In the genomic region with DNA sequence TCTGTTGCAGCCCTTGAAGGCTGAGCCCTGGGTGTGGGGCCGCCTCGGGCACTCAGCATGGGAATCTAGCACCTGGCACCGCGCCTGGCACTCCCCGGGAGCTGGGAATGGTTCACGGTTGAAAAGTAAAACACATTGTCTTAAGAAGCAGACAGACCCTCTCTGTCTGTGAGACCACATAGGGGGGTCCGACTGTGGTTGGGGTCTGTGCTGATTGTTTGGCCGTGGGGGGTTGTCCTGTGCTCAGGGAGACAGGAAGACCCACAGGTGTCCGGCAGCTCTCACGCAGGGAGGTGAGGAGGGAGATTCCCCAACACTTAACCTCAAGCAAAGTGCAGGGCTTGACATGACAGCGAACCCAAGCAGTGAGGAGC, we compare ENCODE assay signal across 22 cellular contexts.
A peak's percentile ranks its signal among the peaks of the same experiment; 100 is the strongest.
DNase-seq lines count a peak whose midpoint lies in the region; ATAC-seq, FAIRE-seq and TF ChIP-seq lines count a peak whose summit lies in the region.
"Had no signal": no experiment of that assay in that cellular context is flagged by ENCODE, and none has a peak within 500 bp of the region (broad histone marks: within the 10 kb centered on the region; RNA-seq: fewer than 3 reads in every experiment).

No MANE protein-coding gene starts in this region.

- H2BK5ac ChIP-seq in mesendoderm (ENCODE audit: low read length): no peak overlapping the region

- CTCF ChIA-PET in A549 (lab: Yijun Ruan, JAX): interaction anchor here (1.1 kb wide), 1 partner anchor 9 kb away, joined by 4 read pairs; no protein-coding TSS in a partner anchor

- no peaks in the 10 kb centered on the region for H3K79me1 ChIP-seq in mesendoderm (ENCODE audit: low read length)

- TF ChIP-seq POLR2A in A549 (IDR thresholded peaks at IDR 0.05; ENCODE audit: low read length): no peak

- no peaks in the 10 kb centered on the region for H3K79me2 ChIP-seq in mesendoderm (ENCODE audit: control insufficient read depth, insufficient read depth, low read length)

- no peak for TF ChIP-seq RAD21 in A549 (conservative IDR thresholded peaks at IDR 0.05 in 1 of 2, IDR thresholded peaks at IDR 0.05 in 1 of 2)

- no peak overlapping the region for H3K4me3 ChIP-seq in A549
- 0 out of 2 replicates have a peak overlapping the region, but pooled peaks have one; percentile 15 for H3K4me3 ChIP-seq in SK-N-MC
- no peak overlapping the region for H3K4me3 ChIP-seq in mesendoderm (ENCODE audit: low read length)
- H3K4me3 ChIP-seq: BLaER1, neural progenitor cell had no signal

- H3K27me3 ChIP-seq in mesendoderm (ENCODE audit: insufficient read depth, low read length, poor library complexity): no peaks in the 10 kb centered on the region
- H3K27me3 ChIP-seq: BLaER1, neural progenitor cell had no signal

- H2BK15ac ChIP-seq in mesendoderm (replicated peaks; ENCODE audit: low read depth): no peak overlapping the region

- H4K8ac ChIP-seq in mesendoderm (ENCODE audit: low read depth, low read length): no peak overlapping the region

- 25% methylated on average over 5 of the region's 11 CpGs for WGBS in A549 (ENCODE audit: missing lambda C conversion rate)
- no CpG with 5 or more reads among the region's 11 CpGs for WGBS in mesendoderm (ENCODE audit: extremely low coverage, insufficient coverage, low lambda C conversion rate)

- TF ChIP-seq EP300 in A549 (IDR thresholded peaks at IDR 0.05): no peak

- no peak overlapping the region for H3K18ac ChIP-seq in mesendoderm (ENCODE audit: low read length)

- ATAC-seq in A549: no peak
- ATAC-seq in GM18870 (IDR thresholded peaks at IDR 0.05; ENCODE audit: unreplicated experiment): no peak
- ATAC-seq: HepG2, PC-3, right cardiac atrium, SK-N-SH treated with all-trans-retinoic acid at 6 μM for 48 hours had no signal

- no peak for TF ChIP-seq CTCF in A549 (IDR thresholded peaks at IDR 0.05)

- H3K56ac ChIP-seq in mesendoderm (ENCODE audit: low read length): no peak overlapping the region

- no peak overlapping the region for H4K5ac ChIP-seq in mesendoderm (ENCODE audit: low read length)

- H3K36me3 ChIP-seq in SK-N-MC (ENCODE audit: insufficient read depth, low read length) (no peaks in the 10 kb centered on the region), mesendoderm (ENCODE audit: control insufficient read depth, insufficient read depth, low read length) (no peaks in the 10 kb centered on the region)
- H3K36me3 ChIP-seq: BLaER1, neural progenitor cell had no signal

- H3K9me3 ChIP-seq in A549 (no peaks in the 10 kb centered on the region), SK-N-MC (ENCODE audit: low read depth, low read length) (no peaks in the 10 kb centered on the region)
- H3K9me3 ChIP-seq: BLaER1, Caco-2 had no signal

- DNase-seq in A549 (ENCODE audit: low read depth in 1 of 2, low spot score in 1 of 2) (no peak), Daoy (ENCODE audit: low read depth) (peak; percentile 58), SK-N-MC (ENCODE audit: low read depth, low spot score) (no peak), mesendoderm (no peak), NCI-H510A (lab: John Stamatoyannopoulos, UW) (no peak), NCI-H2171 treated with DMSO at 0.1 percent for 48 hours (lab: John Stamatoyannopoulos, UW) (no peak)
- DNase-seq in activated naive CD4-positive, alpha-beta T cell treated with anti-CD3 and anti-CD28 coated beads, Interleukin-2, amount 50 U/mL, for 16 hours: no peak
- DNase-seq: activated gamma-delta T cell, activated T-cell treated with anti-CD3 and anti-CD28 coated beads for 4 hours, Caco-2, Karpas-422, MV-4-11, NCI-H226, PC-3, right cardiac atrium, T-helper 2 cell had no signal

- H3K9ac ChIP-seq in SK-N-MC (ENCODE audit: insufficient read length) (no peak overlapping the region), mesendoderm (ENCODE audit: low read length) (no peak overlapping the region)
- H3K9ac ChIP-seq: BLaER1, neural progenitor cell had no signal

- FAIRE-seq in A549 (lab: Jason Lieb, UNC): no peak
- FAIRE-seq: HepG2, islet of Langerhans had no signal

- H2AK5ac ChIP-seq in mesendoderm (ENCODE audit: low read length): no peak overlapping the region

- H2BK120ac ChIP-seq in mesendoderm (ENCODE audit: low read depth, low read length): no peak overlapping the region

- H3K27ac ChIP-seq in A549 (no peak overlapping the region), SK-N-MC (no peak overlapping the region), mesendoderm (ENCODE audit: low read depth, low read length) (no peak overlapping the region)
- H3K27ac ChIP-seq: BLaER1, neural progenitor cell had no signal

- H3K4me1 ChIP-seq in A549: no peaks in the 10 kb centered on the region
- H3K4me1 ChIP-seq in mesendoderm (ENCODE audit: control insufficient read depth, low read depth, low read length): no peaks in the 10 kb centered on the region
- H3K4me1 ChIP-seq: BLaER1, Caco-2, neural progenitor cell had no signal

- POLR2A ChIA-PET in A549 (lab: Yijun Ruan, JAX): no interaction called here

- peak overlapping the region; percentile 15 for H3K23ac ChIP-seq in mesendoderm (ENCODE audit: low read length)

- H3K4ac ChIP-seq in mesendoderm (ENCODE audit: low read depth, low read length): no peak overlapping the region

- H3K4me2 ChIP-seq in A549 (0 out of 3 replicates have a peak overlapping the region, but pooled peaks have one; percentile 34), mesendoderm (ENCODE audit: low read length) (no peak overlapping the region)
- H3K4me2 ChIP-seq: BLaER1, neural progenitor cell had no signal

TF ChIP-seq in A549, 52 proteins besides CTCF, POLR2A, EP300 and RAD21:
- TF ChIP-seq RARB (CRISPR knock-in tag; IDR thresholded peaks at IDR 0.05): no peak
